32 cellular contexts compared by ENCODE assay signal in the genomic region with DNA sequence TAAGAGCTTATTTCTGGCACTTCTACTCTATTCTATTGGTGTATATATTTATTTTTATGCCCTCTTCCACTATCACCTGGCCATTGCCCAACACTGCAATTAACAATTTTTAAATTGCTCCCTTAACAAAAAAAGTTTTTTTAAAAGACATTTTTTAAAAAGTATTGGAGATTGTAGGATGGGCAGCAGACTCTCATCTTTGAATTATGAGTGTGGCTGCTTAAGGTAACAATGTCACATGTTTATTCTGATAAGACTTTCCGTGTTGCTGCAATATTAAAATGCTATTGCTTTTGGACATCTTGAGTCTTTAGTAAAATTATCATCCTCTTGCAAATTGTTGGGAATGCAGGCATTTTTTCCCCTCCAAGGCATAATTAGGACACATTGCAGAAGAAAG. TPM values are rescaled to one million over a fixed set of nuclear protein-coding genes. Genes with fewer than 3 reads are reported as not detected.
"Had no signal": no experiment of that assay in that cellular context is flagged by ENCODE, and none has a peak within 500 bp of the region (broad histone marks: within the 10 kb centered on the region; RNA-seq: fewer than 3 reads in every experiment).

No MANE protein-coding gene starts in this region.

- H3K4me1 ChIP-seq: colonic mucosa, esophagus muscularis mucosa, esophagus squamous epithelium, foreskin keratinocyte, gastrocnemius medialis, gastroesophageal sphincter had no signal

- FAIRE-seq: colon, endometrium, endothelial cell of umbilical vein, frontal cortex had no signal

- H3K27me3 Mint-ChIP-seq: dendritic cell treated with granulocyte-macrophage colony-stimulating factor and Interleukin-4, amounts not matched to agents 40 ng/mL and 50 ng/mL, for 4 days had no signal

- H3K4me1 Mint-ChIP-seq: endodermal cell had no signal

- H3K4me3 Mint-ChIP-seq: dendritic cell treated with granulocyte-macrophage colony-stimulating factor and Interleukin-4, amounts not matched to agents 40 ng/mL and 50 ng/mL, for 4 days; effector memory CD8-positive, alpha-beta T cell; endodermal cell had no signal

- DNase-seq: colonic mucosa; cortex of kidney; dermis blood vessel endothelial cell; dorsolateral prefrontal cortex; effector CD4-positive, alpha-beta T cell; effector CD8-positive, alpha-beta T cell; effector memory CD4-positive, alpha-beta T cell; effector memory CD8-positive, alpha-beta T cell; endodermal cell; erythroblast; esophagus squamous epithelium; foreskin fibroblast; foreskin keratinocyte; foreskin melanocyte; gastrocnemius medialis; glutamatergic neuron; heart left ventricle; heart right ventricle had no signal

- H3K27ac Mint-ChIP-seq: dendritic cell treated with granulocyte-macrophage colony-stimulating factor and Interleukin-4, amounts not matched to agents 40 ng/mL and 50 ng/mL, for 4 days; effector memory CD8-positive, alpha-beta T cell; endodermal cell had no signal

- H3K9me3 Mint-ChIP-seq: effector memory CD8-positive, alpha-beta T cell; endodermal cell had no signal

- ATAC-seq: effector memory CD8-positive, alpha-beta T cell; esophagus mucosa; foreskin keratinocyte; gastrocnemius medialis; gastroesophageal sphincter; heart left ventricle; heart right ventricle had no signal

- H3K27ac ChIP-seq: colonic mucosa, coronary artery, dorsolateral prefrontal cortex, epithelial cell of prostate, esophagus muscularis mucosa, esophagus squamous epithelium, foreskin keratinocyte, gastrocnemius medialis, gastroesophageal sphincter, heart left ventricle, heart right ventricle had no signal

- H3K9me3 ChIP-seq: colonic mucosa, esophagus muscularis mucosa, esophagus squamous epithelium, gastrocnemius medialis, gastroesophageal sphincter had no signal

- H3K4me3 ChIP-seq: colonic mucosa, coronary artery, dorsolateral prefrontal cortex, esophagus muscularis mucosa, esophagus squamous epithelium, gastrocnemius medialis, gastroesophageal sphincter, heart left ventricle, heart right ventricle had no signal

- H3K36me3 ChIP-seq: colonic mucosa, esophagus squamous epithelium, gastrocnemius medialis, gastroesophageal sphincter, heart left ventricle, heart right ventricle had no signal

- H3K27me3 ChIP-seq: colonic mucosa, esophagus muscularis mucosa, esophagus squamous epithelium, foreskin keratinocyte, gastroesophageal sphincter had no signal

RNA-seq across cellular contexts. Expression of gene SMOC2, which starts 31.4 kb away (rescaled TPM):
- total RNA-seq: dermis blood vessel endothelial cell, dermis microvascular lymphatic vessel endothelial cell, endothelial cell of umbilical vein, fibroblast of lung, fibroblast of villous mesenchyme, glomerular endothelial cell had no signal
- polyA plus RNA-seq: endothelial cell of umbilical vein, fibroblast of lung had no signal
